8 cellular contexts compared by ENCODE assay signal in genomic region chr2:73112913-73113633, GRCh38. TPM values are rescaled to one million over a fixed set of nuclear protein-coding genes. Genes with fewer than 3 reads are reported as not detected.
DNase-seq lines count a peak whose midpoint lies in the region; ATAC-seq, FAIRE-seq and TF ChIP-seq lines count a peak whose summit lies in the region.

Gene RAB11FIP5, minus strand, starts transcription at chr2:73112948. Its CDS starts 171 bp downstream, at chr2:73112777.

- FAIRE-seq in GM12891 (lab: Jason Lieb, UNC) (no peak), kidney (lab: Jason Lieb, UNC) (no peak)

- H3K4me1 Mint-ChIP-seq in activated CD4-positive, alpha-beta T cell treated with anti-CD3 and anti-CD28 coated beads for 36 hours = peaks cover 23% of the 10 kb centered on the region

- peak; percentile 60 for DNase-seq in GM12891 (ENCODE audit: insufficient read length, low spot score)
- peak; percentile 76 for DNase-seq in NCI-H2171 (lab: John Stamatoyannopoulos, UW)
- DNase-seq in activated CD4-positive, alpha-beta T cell treated with anti-CD3 and anti-CD28 coated beads for 36 hours = peak; percentile 87
- peak; percentile 85 for DNase-seq in choroid plexus epithelial cell (ENCODE audit: low read depth)
- DNase-seq in kidney = peak; percentile 91
- peak; percentile 78 for DNase-seq in stimulated activated CD4-positive, alpha-beta T cell treated with anti-CD3 and anti-CD28 coated beads, Interleukin-12 subunit alpha, Interleukin-12 subunit beta, amount 100 ng/mL, for 4 hours
- DNase-seq in OCI-M1 (lab: John Stamatoyannopoulos, UW) = no peak

- no peaks in the 10 kb centered on the region for H3K9me3 Mint-ChIP-seq in activated CD4-positive, alpha-beta T cell treated with anti-CD3 and anti-CD28 coated beads for 36 hours (ENCODE audit: low read depth)

- H3K4me3 ChIP-seq in choroid plexus epithelial cell (ENCODE audit: low read depth, low read length) (peak within 1 kb of the TSS; percentile 77), kidney (ENCODE audit: low read length in 2 of 2) (peak within 1 kb of the TSS; percentile 64 to 91)

- no peaks in the 10 kb centered on the region for H3K36me3 ChIP-seq in kidney (ENCODE audit: control insufficient read depth in 1 of 2, insufficient read depth in 2 of 2, low read length in 2 of 2)

- POLR2A ChIA-PET in activated CD4-positive, alpha-beta T cell treated with anti-CD3 and anti-CD28 coated beads for 36 hours (lab: Charles Lee) = interaction anchor here (0.8 to 1.1 kb wide), 2 partner anchors 24 to 121 kb away, joined by 3 read pairs; partner anchors contain the start of gene CCT7

- peak; percentile 63 for ATAC-seq in HG02763 (IDR thresholded peaks at IDR 0.05; ENCODE audit: unreplicated experiment)
- peak; percentile 84 for ATAC-seq in activated CD4-positive, alpha-beta T cell treated with anti-CD3 and anti-CD28 coated beads for 36 hours

- no peaks in the 10 kb centered on the region for H3K9me3 ChIP-seq in kidney (ENCODE audit: control insufficient read depth in 1 of 2, low read length in 2 of 2)

- intact Hi-C loops in activated CD4-positive, alpha-beta T cell treated with anti-CD3 and anti-CD28 coated beads for 36 hours (cut with DNase I, micrococcal nuclease) = loop anchor here (1.0 to 5.0 kb wide), 9 partner anchors 42 to 286 kb away; partner anchors contain the start of genes SMYD5 (in 2 of the 2), ALMS1 (in 1 of the 2), CCT7 (in 1 of the 2) and EGR4 (in 1 of the 2)
- intact Hi-C loops in kidney (cut with DNase I) = no loop called here

- CTCF ChIA-PET in activated CD4-positive, alpha-beta T cell treated with anti-CD3 and anti-CD28 coated beads for 36 hours (lab: Charles Lee) = interaction anchor here (0.5 to 4.2 kb wide), 9 partner anchors 13 to 1276 kb away, joined by 3 to 18 read pairs (median 4); no protein-coding TSS in a partner anchor

- H3K36me3 Mint-ChIP-seq in activated CD4-positive, alpha-beta T cell treated with anti-CD3 and anti-CD28 coated beads for 36 hours (ENCODE audit: low read depth) = no peaks in the 10 kb centered on the region

- peak within 1 kb of the TSS; percentile 92 to 96 for H3K27ac ChIP-seq in kidney (ENCODE audit: low read depth in 2 of 2, low read length in 2 of 2)

- TF ChIP-seq CTCF in choroid plexus epithelial cell (conservative IDR thresholded peaks at IDR 0.05; ENCODE audit: low read depth, low read length) = no peak
- no peak for TF ChIP-seq CTCF in kidney (IDR thresholded peaks at IDR 0.05; ENCODE audit: borderline replicate concordance, extremely low read depth, insufficient read depth)

- no peak for TF ChIP-seq POLR2A in GM12891 (IDR thresholded peaks at IDR 0.05; ENCODE audit: low read depth, low read length)

- H3K9ac ChIP-seq in kidney (ENCODE audit: low read length in 2 of 2) = peak within 1 kb of the TSS; percentile 74 to 98

- H3K4me1 ChIP-seq in kidney (ENCODE audit: control insufficient read depth in 1 of 2, insufficient read depth in 1 of 2, low read depth in 1 of 2, low read length in 2 of 2) = peaks cover 19 to 24% of the 10 kb centered on the region in 2 donors

- peak within 1 kb of the TSS; percentile 79 for H3K4me3 Mint-ChIP-seq in activated CD4-positive, alpha-beta T cell treated with anti-CD3 and anti-CD28 coated beads for 36 hours

- peaks cover 2% of the 10 kb centered on the region for H3K27me3 Mint-ChIP-seq in activated CD4-positive, alpha-beta T cell treated with anti-CD3 and anti-CD28 coated beads for 36 hours

- H3K27ac Mint-ChIP-seq in activated CD4-positive, alpha-beta T cell treated with anti-CD3 and anti-CD28 coated beads for 36 hours = peak within 1 kb of the TSS; percentile 40

TF ChIP-seq in GM12891, 5 proteins besides CTCF, POLR2A, EP300 and RAD21:
- TF ChIP-seq POU2F2 (IDR thresholded peaks at IDR 0.05; ENCODE audit: low read depth, low read length) (no peak), TAF1 (IDR thresholded peaks at IDR 0.05; ENCODE audit: low read depth, low read length) (no peak), PAX5 (IDR thresholded peaks at IDR 0.05; ENCODE audit: insufficient read depth, low read length, severe bottlenecking) (no peak), POLR2AphosphoS5 (IDR thresholded peaks at IDR 0.05; ENCODE audit: low read depth, low read length) (no peak), SPI1 (IDR thresholded peaks at IDR 0.05; ENCODE audit: low read depth, low read length) (no peak)

RNA-seq across cellular contexts. Expression of gene RAB11FIP5, which starts in this region (rescaled TPM):
- 0.17 TPM for polyA plus RNA-seq in GM12891 (2012; ENCODE audit: low read depth, missing spikeins)
- total RNA-seq in activated CD4-positive, alpha-beta T cell treated with anti-CD3 and anti-CD28 coated beads for 36 hours = 10 to 100 TPM; 16.4 to 16.5 TPM
- total RNA-seq in kidney = 57.1 TPM
- polyA plus RNA-seq in kidney (ENCODE audit: insufficient read depth, low read depth, low replicate concordance) = 49.6 TPM
